Comparison of ENCODE assay signal across 7 cellular contexts in the genomic region with DNA sequence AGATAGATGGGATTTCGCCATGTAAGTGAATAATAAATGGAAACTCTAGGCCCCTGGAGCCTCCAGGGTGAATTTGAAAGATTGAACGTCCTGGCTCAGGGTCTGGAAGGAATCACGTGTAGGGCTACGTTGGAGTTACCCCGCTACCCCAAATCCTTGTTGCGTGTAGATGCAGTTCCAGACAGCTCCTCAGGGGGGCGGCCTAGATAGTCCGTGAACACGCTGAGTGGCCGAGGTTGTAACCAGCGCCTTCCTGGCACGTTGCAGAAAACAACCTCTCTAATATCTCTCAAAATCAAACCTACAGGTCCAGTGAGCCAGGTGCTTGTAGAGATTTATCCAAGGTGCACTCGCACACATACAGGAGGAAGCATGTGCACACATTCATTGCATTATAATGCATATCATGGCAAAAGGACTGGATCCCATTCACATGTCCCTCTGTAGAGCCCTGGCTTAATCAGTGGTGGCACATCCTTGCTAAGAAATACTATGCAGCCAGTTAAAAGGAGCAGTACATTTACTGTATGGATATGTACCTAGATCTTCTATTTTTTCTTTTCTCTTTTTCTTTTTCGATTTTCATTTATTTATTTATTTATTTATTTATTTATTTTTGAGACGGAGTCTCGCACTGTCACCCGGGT. TPM values are rescaled to one million over a fixed set of nuclear protein-coding genes. Genes with fewer than 3 reads are reported as not detected.
DNase-seq lines count a peak whose midpoint lies in the region; ATAC-seq and TF ChIP-seq lines count a peak whose summit lies in the region.

No MANE protein-coding gene starts in this region.

- H3K27me3 Mint-ChIP-seq in activated CD8-positive, alpha-beta T cell treated with anti-CD3 and anti-CD28 coated beads, Interleukin-2, amount 10 ng/mL, durations not matched to agents 7 days and 5 days (ENCODE audit: low read depth), result no peaks in the 10 kb centered on the region
- H3K27me3 Mint-ChIP-seq in endothelial cell (ENCODE audit: unreplicated experiment), result peaks cover 3% of the 10 kb centered on the region
- no peaks in the 10 kb centered on the region for H3K27me3 Mint-ChIP-seq in naive B cell

- peaks cover 8% of the 10 kb centered on the region for H3K36me3 Mint-ChIP-seq in activated CD8-positive, alpha-beta T cell treated with anti-CD3 and anti-CD28 coated beads, Interleukin-2, amount 10 ng/mL, durations not matched to agents 7 days and 5 days (ENCODE audit: low read depth)
- H3K36me3 Mint-ChIP-seq in endothelial cell (ENCODE audit: low read depth, unreplicated experiment), result no peaks in the 10 kb centered on the region
- H3K36me3 Mint-ChIP-seq in naive B cell, result no peaks in the 10 kb centered on the region

- POLR2A ChIA-PET in activated CD8-positive, alpha-beta T cell treated with anti-CD3 and anti-CD28 coated beads, Interleukin-2, amount 10 ng/mL, durations not matched to agents 7 days and 5 days (lab: Charles Lee), result interaction anchor here (0.7 to 1.1 kb wide), 2 partner anchors 56 to 62 kb away, joined by 4 to 5 read pairs; no protein-coding TSS in a partner anchor

- no peak overlapping the region for H3K27ac Mint-ChIP-seq in activated CD8-positive, alpha-beta T cell treated with anti-CD3 and anti-CD28 coated beads, Interleukin-2, amount 10 ng/mL, durations not matched to agents 7 days and 5 days
- H3K27ac Mint-ChIP-seq in endothelial cell (ENCODE audit: unreplicated experiment) (no peak overlapping the region), naive B cell (peak overlapping the region in 2 of 6 donors; percentile 26 to 69)

- ATAC-seq in activated CD8-positive, alpha-beta T cell treated with anti-CD3 and anti-CD28 coated beads, Interleukin-2, amount 10 ng/mL, durations not matched to agents 7 days and 5 days, result peak; percentile 18
- ATAC-seq in naive B cell (ENCODE audit: low read depth in 2 of 2), result peak; percentile 32 to 39

- in situ Hi-C loops in GM13976 (cut with MboI; ENCODE audit: low sequenced_read_pairs, unreplicated experiment), result no loop called here

- peak; percentile 72 for TF ChIP-seq CTCF in GM13976 (IDR thresholded peaks at IDR 0.05; ENCODE audit: borderline replicate concordance, control extremely low read depth, extremely low read depth, insufficient read depth, missing control alignments)
- TF ChIP-seq CTCF in endothelial cell (IDR thresholded peaks at IDR 0.05; ENCODE audit: unreplicated experiment), result peak; percentile 74

- H3K4me3 Mint-ChIP-seq in activated CD8-positive, alpha-beta T cell treated with anti-CD3 and anti-CD28 coated beads, Interleukin-2, amount 10 ng/mL, durations not matched to agents 7 days and 5 days, result peak overlapping the region; percentile 28
- no peak overlapping the region for H3K4me3 Mint-ChIP-seq in endothelial cell (ENCODE audit: unreplicated experiment)
- H3K4me3 Mint-ChIP-seq in naive B cell, result peak overlapping the region in 6 of 8 donors; percentile 14 to 82 (median 56)

- CTCF ChIA-PET in activated CD8-positive, alpha-beta T cell treated with anti-CD3 and anti-CD28 coated beads, Interleukin-2, amount 10 ng/mL, durations not matched to agents 7 days and 5 days (lab: Charles Lee), result interaction anchor here (0.6 to 1.9 kb wide), 18 partner anchors 9 to 358 kb away, joined by 3 to 13 read pairs (median 4); a partner anchor contains a TSS

- H3K9me3 Mint-ChIP-seq in activated CD8-positive, alpha-beta T cell treated with anti-CD3 and anti-CD28 coated beads, Interleukin-2, amount 10 ng/mL, durations not matched to agents 7 days and 5 days (ENCODE audit: insufficient read depth), result no peaks in the 10 kb centered on the region
- H3K9me3 Mint-ChIP-seq in endothelial cell (ENCODE audit: unreplicated experiment), result no peaks in the 10 kb centered on the region
- H3K9me3 Mint-ChIP-seq in naive B cell, result no peaks in the 10 kb centered on the region

- peak; percentile 73 for DNase-seq in GM13976 (ENCODE audit: low spot score)
- peak; percentile 16 for DNase-seq in NCI-H748 treated with DMSO at 0.1 percent for 48 hours (lab: John Stamatoyannopoulos, UW)
- peak; percentile 89 for DNase-seq in activated CD8-positive, alpha-beta T cell treated with anti-CD3 and anti-CD28 coated beads, Interleukin-2, amount 10 ng/mL, durations not matched to agents 7 days and 5 days
- peak; percentile 80 for DNase-seq in endothelial cell (ENCODE audit: low spot score)
- peak; percentile 53 for DNase-seq in naive B cell
- DNase-seq in stimulated activated CD8-positive, alpha-beta memory T cell treated with anti-CD3 and anti-CD28 coated beads, Interleukin-7, amount 100 ng/mL, for 48 hours (ENCODE audit: extremely low read depth in 1 of 2, low read depth in 1 of 2), result peak; percentile 64 to 79
- DNase-seq in NCI-H1105 (lab: John Stamatoyannopoulos, UW), result no peak

- peaks cover 36% of the 10 kb centered on the region for H3K4me1 Mint-ChIP-seq in activated CD8-positive, alpha-beta T cell treated with anti-CD3 and anti-CD28 coated beads, Interleukin-2, amount 10 ng/mL, durations not matched to agents 7 days and 5 days (ENCODE audit: low read depth)
- H3K4me1 Mint-ChIP-seq in endothelial cell (ENCODE audit: unreplicated experiment), result peaks cover 6% of the 10 kb centered on the region
- peaks cover 12 to 24% (median 18%) of the 10 kb centered on the region in 3 donors for H3K4me1 Mint-ChIP-seq in naive B cell

RNA-seq across cellular contexts. Expression of a gene that starts 2.5 kb away (rescaled TPM):
- 10 to 100 TPM; 89.4 to 92.1 TPM for total RNA-seq in activated CD8-positive, alpha-beta T cell treated with anti-CD3 and anti-CD28 coated beads, Interleukin-2, amount 10 ng/mL, durations not matched to agents 7 days and 5 days
- 56.4 TPM for total RNA-seq in endothelial cell (ENCODE audit: unreplicated experiment)
- 1 to 10 TPM in 5 of 6 donors, under 1 TPM in 1; 0.18 to 9.8 (median 7.7) TPM for polyA plus RNA-seq in naive B cell (ENCODE audit: low read depth in 6 of 6)

RNA-seq across cellular contexts. Expression of a gene that starts 11.5 kb away (rescaled TPM):
- under 1 TPM; 0.89 to 0.95 TPM for total RNA-seq in activated CD8-positive, alpha-beta T cell treated with anti-CD3 and anti-CD28 coated beads, Interleukin-2, amount 10 ng/mL, durations not matched to agents 7 days and 5 days
- not detected for total RNA-seq in endothelial cell (ENCODE audit: unreplicated experiment)
- polyA plus RNA-seq in naive B cell (ENCODE audit: low read depth in 6 of 6), result under 1 TPM in 5 of 6 donors, not detected in 1; 0.24 to 0.96 (median 0.75) TPM

RNA-seq across cellular contexts. Expression of a gene that starts 38.0 kb away (rescaled TPM):
- 10 to 100 TPM; 46.1 to 46.9 TPM for total RNA-seq in activated CD8-positive, alpha-beta T cell treated with anti-CD3 and anti-CD28 coated beads, Interleukin-2, amount 10 ng/mL, durations not matched to agents 7 days and 5 days
- 11.8 TPM for total RNA-seq in endothelial cell (ENCODE audit: unreplicated experiment)
- 10 to 100 TPM in 2 of 6 donors, 1 to 10 TPM in 4; 1.7 to 20.7 (median 9.4) TPM for polyA plus RNA-seq in naive B cell (ENCODE audit: low read depth in 6 of 6)
